Comparison of ENCODE assay signal across 21 cellular contexts in genomic region chr6:42921801-42922200, GRCh38. TPM values are rescaled to one million over a fixed set of nuclear protein-coding genes. Genes with fewer than 3 reads are reported as not detected.
"Had no signal": no experiment of that assay in that cellular context is flagged by ENCODE, and none has a peak within 500 bp of the region (broad histone marks: within the 10 kb centered on the region; RNA-seq: fewer than 3 reads in every experiment).

No MANE protein-coding gene starts in this region.

- ATAC-seq: Panc1, PC-3, SK-N-SH treated with all-trans-retinoic acid at 6 μM for 48 hours had no signal

- DNase-seq: IMR-90, Kasumi-1, MM.1S, NCI-H1092 treated with DMSO at 0.1 percent for 48 hours, NCI-H1436, NCI-H187, NCI-H2029, NCI-H2081 treated with DMSO at 0.1 percent for 48 hours, NCI-H2171, NCI-H226, NCI-H446, NCI-H510A, NCI-H524 treated with DMSO at 0.1 percent for 48 hours, NCI-H69, NCI-H774, PC-3, SHP77 had no signal

RNA-seq across cellular contexts. Expression of gene PTCRA, which starts 5.9 kb away (rescaled TPM):
- total RNA-seq: HT-29, IMR-90, M059J, PC-3 had no signal

RNA-seq across cellular contexts. Expression of gene GNMT, which starts 38.8 kb away (rescaled TPM):
- total RNA-seq: HT-29, IMR-90 had no signal
